In genomic region chr3:34256021-34256420, GRCh38 we compare ENCODE assay signal across 2 cellular contexts.
TF ChIP-seq lines count a peak whose summit lies in the region.

No MANE protein-coding gene starts in this region.

TF ChIP-seq in GM23338, 12 proteins besides CTCF, POLR2A, EP300 and RAD21 (continued from another document):
- TF ChIP-seq CREB1 (CRISPR knock-in tag; IDR thresholded peaks at IDR 0.05; ENCODE audit: low read depth) = no peak

TF ChIP-seq in WTC11, 78 proteins besides CTCF, POLR2A, EP300 and RAD21 (continued from another document):
- TF ChIP-seq FOXP4 (CRISPR knock-in tag; IDR thresholded peaks at IDR 0.05) (no peak), E2F4 (CRISPR knock-in tag; IDR thresholded peaks at IDR 0.05; ENCODE audit: borderline replicate concordance, low read depth) (no peak)
TF ChIP-seq in WTC11: peak in this region for 0.
